Comparison of ENCODE assay signal across 21 cellular contexts in genomic region chr5:151456321-151456940, GRCh38. TPM values are rescaled to one million over a fixed set of nuclear protein-coding genes. Genes with fewer than 3 reads are reported as not detected.
A peak's percentile ranks its signal among the peaks of the same experiment; 100 is the strongest.
DNase-seq lines count a peak whose midpoint lies in the region; ATAC-seq, FAIRE-seq and TF ChIP-seq lines count a peak whose summit lies in the region.
"Had no signal": no experiment of that assay in that cellular context is flagged by ENCODE, and none has a peak within 500 bp of the region (broad histone marks: within the 10 kb centered on the region; RNA-seq: fewer than 3 reads in every experiment).

No MANE protein-coding gene starts in this region.

- H3K36me3 ChIP-seq in breast epithelium, result no peaks in the 10 kb centered on the region
- H3K36me3 ChIP-seq in bronchial epithelial cell (ENCODE audit: control insufficient read depth, insufficient read depth, low read length), result peaks cover 1% of the 10 kb centered on the region
- peaks cover 0 to 5% (median 0%) of the 10 kb centered on the region in 4 donors for H3K36me3 ChIP-seq in transverse colon

- no peaks in the 10 kb centered on the region for H3K4me1 ChIP-seq in breast epithelium
- H3K4me1 ChIP-seq in transverse colon, result peaks cover 6 to 53% (median 29%) of the 10 kb centered on the region in 4 donors
- H3K4me1 ChIP-seq: SJCRH30 had no signal

- in situ Hi-C loops in T47D (cut with HindIII; ENCODE audit: low pct_unique_long_range_greater_than_20kb, low sequenced_read_pairs) (no loop called here), transverse colon (cut with MboI; ENCODE audit: low pct_ligation_motif_present in 1 of 4, low pct_unique_long_range_greater_than_20kb in 1 of 4, low sequenced_read_pairs in 3 of 4) (loop anchor here in 1 of 4 donors (25.0 kb wide), 1 partner anchor 306 kb away; the partner anchor contains the start of genes ATOX1 and G3BP1)

- H3K27me3 ChIP-seq in breast epithelium (no peaks in the 10 kb centered on the region), bronchial epithelial cell (ENCODE audit: control insufficient read depth, insufficient read depth, low read length) (no peaks in the 10 kb centered on the region), transverse colon (no peaks in the 10 kb centered on the region)
- H3K27me3 ChIP-seq: SJCRH30 had no signal

- no peak overlapping the region for H3K4me3 ChIP-seq in breast epithelium
- no peak overlapping the region for H3K4me3 ChIP-seq in bronchial epithelial cell (ENCODE audit: low read depth, low read length)
- H3K4me3 ChIP-seq in transverse colon, result no peak overlapping the region
- H3K4me3 ChIP-seq: SJCRH30 had no signal

- intact Hi-C loops in breast epithelium (cut with DNase I; ENCODE audit: low total_unique reads), result no loop called here
- intact Hi-C loops in transverse colon (cut with DNase I; ENCODE audit: low total_unique reads), result no loop called here

- H3K9me3 ChIP-seq in breast epithelium (no peaks in the 10 kb centered on the region), transverse colon (no peaks in the 10 kb centered on the region)
- H3K9me3 ChIP-seq: SJCRH30 had no signal

- TF ChIP-seq CTCF in breast epithelium (IDR thresholded peaks at IDR 0.05) (no peak), bronchial epithelial cell (IDR thresholded peaks at IDR 0.05; ENCODE audit: insufficient read depth, low read length, severe bottlenecking) (no peak), transverse colon (IDR thresholded peaks at IDR 0.05) (no peak)

- no peak for TF ChIP-seq EP300 in transverse colon (IDR thresholded peaks at IDR 0.05; ENCODE audit: low read depth)

- TF ChIP-seq POLR2A in breast epithelium (IDR thresholded peaks at IDR 0.05) (no peak), transverse colon (IDR thresholded peaks at IDR 0.05) (no peak)

- ATAC-seq in HG03439 (IDR thresholded peaks at IDR 0.05; ENCODE audit: unreplicated experiment), result no peak
- ATAC-seq: HCT116 had no signal

- peak; percentile 31 to 42 for DNase-seq in T47D (ENCODE audit: low read depth in 1 of 2, low spot score in 1 of 2)
- no peak for DNase-seq in breast epithelium (ENCODE audit: low spot score in 2 of 2)
- DNase-seq in NCI-H187 treated with DMSO at 0.1 percent for 48 hours (lab: John Stamatoyannopoulos, UW), result peak; percentile 66
- no peak for DNase-seq in bronchial epithelial cell (ENCODE audit: low read depth)
- DNase-seq in transverse colon, result peak; percentile 33
- no peak for DNase-seq in germinal center (ENCODE audit: low spot score)
- DNase-seq in activated effector memory CD4-positive, alpha-beta T cell treated with anti-CD3 and anti-CD28 coated beads, Interleukin-2, amount 50 U/mL, for 16 hours, result no peak
- DNase-seq: DND-41; GF-D8; NCI-H1048; NCI-H1694 treated with DMSO at 0.1 percent for 48 hours; NCI-H2227 treated with DMSO at 0.1 percent for 48 hours; NCI-H524 treated with DMSO at 0.1 percent for 48 hours; NK-92 treated with Interleukin-12 subunit alpha and Interleukin-12 subunit beta, amount 100 ng/mL, for 24 hours; OCI-M1; RPMI8226; SJCRH30 had no signal

- peak overlapping the region in 1 of 2 donors; percentile 7 for H3K27ac ChIP-seq in breast epithelium
- H3K27ac ChIP-seq in transverse colon, result peak overlapping the region; percentile 15 to 75 (median 44)
- H3K27ac ChIP-seq: SJCRH30 had no signal

- peak; percentile 43 for FAIRE-seq in bronchial epithelial cell (lab: Jason Lieb, UNC)
- FAIRE-seq: A204.1, GM19239 had no signal

- WGBS in transverse colon (ENCODE audit: low coverage in 1 of 2), 2 donors, result 64 to 69% methylated on average over 4 to 10 of the region's 10 CpGs

RNA-seq across cellular contexts. Expression of gene SLC36A1, which starts 9.0 kb away (rescaled TPM):
- total RNA-seq in breast epithelium, result 10 to 100 TPM; 10.8 to 14.1 (median 11.4) TPM
- total RNA-seq in bronchial epithelial cell, result 4.5 and 4.9 TPM in 2 replicates
- 10 to 100 TPM; 35.2 to 91.3 (median 69.8) TPM for total RNA-seq in transverse colon

Comparison
In these comparisons a context has a peak if more than half of its experiments do, and no peak if none do; other contexts are left out.
1. DNase-seq: peak in T47D (2 of 2), NCI-H187 treated with DMSO at 0.1 percent for 48 hours (single experiment) and transverse colon (single experiment); none in breast epithelium (0 of 2), bronchial epithelial cell (single experiment), germinal center (single experiment) and activated effector memory CD4-positive, alpha-beta T cell treated with anti-CD3 and anti-CD28 coated beads, Interleukin-2, amount 50 U/mL, for 16 hours (single experiment).